In the genomic region with DNA sequence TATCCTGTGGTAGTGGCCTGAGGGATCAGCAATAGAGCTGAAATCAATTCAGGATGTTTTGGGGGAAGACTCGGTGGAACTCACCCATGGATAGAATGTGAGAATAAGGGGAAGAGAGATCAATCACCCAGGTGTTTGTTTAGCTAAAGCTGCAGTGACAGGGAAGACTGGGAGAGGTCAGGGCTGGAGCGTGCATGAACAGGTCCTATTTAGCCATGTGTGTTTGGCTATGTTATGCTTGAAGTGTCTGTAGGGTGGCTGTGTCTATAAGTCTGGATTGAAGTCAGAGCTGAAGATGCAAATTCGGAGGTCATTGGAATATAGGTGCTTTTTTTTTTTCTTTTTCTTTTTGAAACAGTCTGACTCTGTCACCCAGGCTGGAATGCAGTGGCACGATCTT, we compare ENCODE assay signal across 15 cellular contexts. TPM values are rescaled to one million over a fixed set of nuclear protein-coding genes. Genes with fewer than 3 reads are reported as not detected.
DNase-seq lines count a peak whose midpoint lies in the region; ATAC-seq, FAIRE-seq and TF ChIP-seq lines count a peak whose summit lies in the region.
"Had no signal": no experiment of that assay in that cellular context is flagged by ENCODE, and none has a peak within 500 bp of the region (broad histone marks: within the 10 kb centered on the region; RNA-seq: fewer than 3 reads in every experiment).

No MANE protein-coding gene starts in this region.

- intact Hi-C loops in CD8-positive, alpha-beta T cell (cut with DNase I, micrococcal nuclease): loop anchor here (10.0 kb wide), 3 partner anchors 522 to 1212 kb away; a partner anchor contains a TSS
- intact Hi-C loops in head of caudate nucleus (cut with DNase I): loop anchor here (5.0 to 10.0 kb wide), 2 partner anchors 72 to 130 kb away; a partner anchor contains a TSS

- no peak overlapping the region for H3K14ac ChIP-seq in mesenchymal stem cell (ENCODE audit: low read length in 2 of 2)

- no peak overlapping the region for H2BK120ac ChIP-seq in mesenchymal stem cell (ENCODE audit: low read depth, low read length)

- peaks cover 15% of the 10 kb centered on the region for H3K79me1 ChIP-seq in mesenchymal stem cell (replicated peaks; ENCODE audit: low read length, poor library complexity, severe bottlenecking)

- FAIRE-seq in bronchial epithelial cell (lab: Jason Lieb, UNC): no peak
- FAIRE-seq: GM12892, H54, HTR-8/SVneo had no signal

- WGBS in mesenchymal stem cell: 98% methylated on average over 4 of the region's 4 CpGs

- H3K9me3 ChIP-seq in CD8-positive, alpha-beta T cell (ENCODE audit: low read length): no peaks in the 10 kb centered on the region
- no peaks in the 10 kb centered on the region for H3K9me3 ChIP-seq in mesenchymal stem cell (ENCODE audit: control insufficient read depth, low read length)

- H3K27ac Mint-ChIP-seq in CD8-positive, alpha-beta T cell: no peak overlapping the region
- no peak overlapping the region for H3K27ac Mint-ChIP-seq in nephron
- H3K27ac Mint-ChIP-seq: B cell had no signal

- no peak overlapping the region for H3K27ac ChIP-seq in CD8-positive, alpha-beta T cell (ENCODE audit: low read depth, low read length)
- no peak overlapping the region for H3K27ac ChIP-seq in mesenchymal stem cell (ENCODE audit: low read length, poor library complexity, severe bottlenecking)
- H3K27ac ChIP-seq: HL-60 had no signal

- no peaks in the 10 kb centered on the region for H3K27me3 ChIP-seq in CD8-positive, alpha-beta T cell (ENCODE audit: insufficient read depth, low read length)
- no peaks in the 10 kb centered on the region for H3K27me3 ChIP-seq in bronchial epithelial cell (ENCODE audit: control insufficient read depth, insufficient read depth, low read length)
- H3K27me3 ChIP-seq in mesenchymal stem cell (ENCODE audit: control insufficient read depth in 1 of 2, insufficient read depth in 1 of 2, low read length in 2 of 2): peaks cover 15 to 22% of the 10 kb centered on the region in 2 experiments

- TF ChIP-seq CTCF in CD8-positive, alpha-beta T cell (IDR thresholded peaks at IDR 0.05): no peak
- no peak for TF ChIP-seq CTCF in bronchial epithelial cell (IDR thresholded peaks at IDR 0.05; ENCODE audit: insufficient read depth, low read length, severe bottlenecking)
- no peak for TF ChIP-seq CTCF in nephron (IDR thresholded peaks at IDR 0.05; ENCODE audit: unreplicated experiment in 3 of 3)

- no peak overlapping the region for H4K8ac ChIP-seq in mesenchymal stem cell (ENCODE audit: low read length)

- H3K4me3 Mint-ChIP-seq in CD8-positive, alpha-beta T cell: peak overlapping the region; percentile 13
- peak overlapping the region; percentile 10 to 53 (median 33) for H3K4me3 Mint-ChIP-seq in nephron

- H2BK12ac ChIP-seq in mesenchymal stem cell (ENCODE audit: low read length in 2 of 2): no peak overlapping the region

- peaks cover 22% of the 10 kb centered on the region for H3K4me1 ChIP-seq in CD8-positive, alpha-beta T cell (ENCODE audit: insufficient read depth, low read length)
- peaks cover 27% of the 10 kb centered on the region for H3K4me1 ChIP-seq in mesenchymal stem cell (ENCODE audit: control insufficient read depth, insufficient read depth, low read depth, low read length)

- no peak overlapping the region for H3K4me3 ChIP-seq in CD8-positive, alpha-beta T cell (ENCODE audit: low read depth, low read length)
- H3K4me3 ChIP-seq in bronchial epithelial cell (ENCODE audit: low read depth, low read length) (no peak overlapping the region), mesenchymal stem cell (ENCODE audit: insufficient read depth in 1 of 2, low read depth in 1 of 2, low read length in 2 of 2) (no peak overlapping the region)

- H3K18ac ChIP-seq in mesenchymal stem cell (ENCODE audit: low read depth in 1 of 2, low read length in 2 of 2): no peak overlapping the region

- peaks cover 32% of the 10 kb centered on the region for H3K36me3 Mint-ChIP-seq in CD8-positive, alpha-beta T cell
- H3K36me3 Mint-ChIP-seq in nephron (ENCODE audit: low read depth): peaks cover 18% of the 10 kb centered on the region

- H3K36me3 ChIP-seq in CD8-positive, alpha-beta T cell (ENCODE audit: insufficient read depth, low read length): no peaks in the 10 kb centered on the region
- H3K36me3 ChIP-seq in bronchial epithelial cell (ENCODE audit: control insufficient read depth, insufficient read depth, low read length) (peaks cover 10% of the 10 kb centered on the region), mesenchymal stem cell (ENCODE audit: control insufficient read depth in 1 of 2, insufficient read depth in 2 of 2, low read depth in 1 of 2, low read length in 2 of 2) (peaks cover 22 to 26% of the 10 kb centered on the region in 2 experiments)

- H4K91ac ChIP-seq in mesenchymal stem cell (ENCODE audit: low read length): no peak overlapping the region

- no peaks in the 10 kb centered on the region for H3K9me3 Mint-ChIP-seq in CD8-positive, alpha-beta T cell
- no peaks in the 10 kb centered on the region for H3K9me3 Mint-ChIP-seq in nephron
- H3K9me3 Mint-ChIP-seq: CD4-positive, CD25-positive, alpha-beta regulatory T cell had no signal

- H3K27me3 Mint-ChIP-seq in CD8-positive, alpha-beta T cell (ENCODE audit: low read depth): no peaks in the 10 kb centered on the region
- H3K27me3 Mint-ChIP-seq in nephron (ENCODE audit: low read depth): peaks cover 29% of the 10 kb centered on the region

- H2BK5ac ChIP-seq in mesenchymal stem cell (ENCODE audit: low read depth, low read length, poor library complexity, severe bottlenecking): no peak overlapping the region

- no peak overlapping the region for H2AK5ac ChIP-seq in mesenchymal stem cell (ENCODE audit: low read length, severe bottlenecking)

- H2BK15ac ChIP-seq in mesenchymal stem cell (ENCODE audit: low read depth, poor library complexity, severe bottlenecking): no peak overlapping the region

- H3K4me1 Mint-ChIP-seq in CD8-positive, alpha-beta T cell (ENCODE audit: low read depth): peaks cover 44% of the 10 kb centered on the region
- H3K4me1 Mint-ChIP-seq in nephron: peaks cover 52% of the 10 kb centered on the region

- no peak overlapping the region for H3K4ac ChIP-seq in mesenchymal stem cell (ENCODE audit: low read depth in 1 of 2, low read length in 2 of 2)

- no peak for ATAC-seq in CD8-positive, alpha-beta T cell
- ATAC-seq: Right ventricle myocardium inferior had no signal

- DNase-seq in CD8-positive, alpha-beta T cell: no peak
- DNase-seq in NCI-H526 (lab: John Stamatoyannopoulos, UW): peak; percentile 78 to 88
- DNase-seq in bronchial epithelial cell (ENCODE audit: low read depth): peak; percentile 70
- no peak for DNase-seq in DMS114 treated with DMSO at 0.1 percent for 48 hours (lab: John Stamatoyannopoulos, UW; ENCODE audit: unreplicated experiment)
- no peak for DNase-seq in head of caudate nucleus
- no peak for DNase-seq in mesenchymal stem cell
- DNase-seq: CD4-positive, CD25-positive, alpha-beta regulatory T cell; NCI-H2029 treated with DMSO at 0.1 percent for 48 hours had no signal

- H3K23ac ChIP-seq in mesenchymal stem cell (ENCODE audit: low read length in 2 of 2): no peak overlapping the region

- H2AFZ ChIP-seq in mesenchymal stem cell (ENCODE audit: low read depth, low read length): no peak overlapping the region

- POLR2A ChIA-PET in CD8-positive, alpha-beta T cell (lab: Charles Lee): interaction anchor here (0.8 kb wide), 1 partner anchor 16 kb away, joined by 3 read pairs; no protein-coding TSS in a partner anchor

- H3K4me2 ChIP-seq in mesenchymal stem cell (ENCODE audit: low read length, poor library complexity, severe bottlenecking): no peak overlapping the region

- no peak overlapping the region for H3K9ac ChIP-seq in mesenchymal stem cell (ENCODE audit: low read length)

- CTCF ChIA-PET in CD8-positive, alpha-beta T cell (lab: Charles Lee): interaction anchor here (3.3 kb wide), 1 partner anchor 16 kb away, joined by 21 read pairs; no protein-coding TSS in a partner anchor

RNA-seq across cellular contexts. Expression of a gene that starts 4.6 kb away (rescaled TPM):
- total RNA-seq in CD8-positive, alpha-beta T cell: 10 to 100 TPM; 54.8 to 59.3 TPM
- total RNA-seq in bronchial epithelial cell: 108 and 132 TPM in 2 replicates
- polyA plus RNA-seq in mesenchymal stem cell (2013, experiment 1 of 2): 413 TPM
- 407 TPM for polyA plus RNA-seq in mesenchymal stem cell (2013, experiment 2 of 2)

RNA-seq across cellular contexts. Expression of a gene that starts 37.0 kb away (rescaled TPM):
- under 1 TPM in 1 of 2 experiments, not detected in 1; 0.03 TPM for total RNA-seq in CD8-positive, alpha-beta T cell
- total RNA-seq in bronchial epithelial cell: 0.64 and 1.8 TPM in 2 replicates
- polyA plus RNA-seq in mesenchymal stem cell (2013, experiment 1 of 2): 25.9 TPM
- polyA plus RNA-seq in mesenchymal stem cell (2013, experiment 2 of 2): 23.7 TPM
- total RNA-seq: B cell; CD4-positive, CD25-positive, alpha-beta regulatory T cell had no signal
- polyA plus RNA-seq: CD4-positive, CD25-positive, alpha-beta regulatory T cell had no signal

RNA-seq across cellular contexts. Expression of a gene that starts 43.3 kb away (rescaled TPM):
- under 1 TPM; 0.19 to 0.43 TPM for total RNA-seq in CD8-positive, alpha-beta T cell
- total RNA-seq in bronchial epithelial cell: 0.53 and 1.3 TPM in 2 replicates
- polyA plus RNA-seq in mesenchymal stem cell (2013, experiment 1 of 2): 3.4 TPM
- 3.1 TPM for polyA plus RNA-seq in mesenchymal stem cell (2013, experiment 2 of 2)

Comparison
In these comparisons a context has a peak if more than half of its experiments do, and no peak if none do; other contexts are left out.
1. DNase-seq: peak in NCI-H526 (2 of 2) and bronchial epithelial cell (single experiment); none in CD8-positive, alpha-beta T cell (0 of 7), DMS114 treated with DMSO at 0.1 percent for 48 hours (single experiment), head of caudate nucleus (0 of 42) and mesenchymal stem cell (single experiment).